ENCODE assay signal across 26 cellular contexts in genomic region chr22:24947383-24947782, GRCh38. TPM values are rescaled to one million over a fixed set of nuclear protein-coding genes. Genes with fewer than 3 reads are reported as not detected.
"Had no signal": no experiment of that assay in that cellular context is flagged by ENCODE, and none has a peak within 500 bp of the region (broad histone marks: within the 10 kb centered on the region; RNA-seq: fewer than 3 reads in every experiment).

No MANE protein-coding gene starts in this region.

- DNase-seq: Kasumi-1, MG63, MV-4-11, NCI-H1092, NCI-H1105, NCI-H1417 treated with DMSO at 0.1 percent for 48 hours, NCI-H1436 treated with DMSO at 0.1 percent for 48 hours, NCI-H1694 treated with DMSO at 0.1 percent for 48 hours, NCI-H187 treated with DMSO at 0.1 percent for 48 hours, NCI-H2227 treated with DMSO at 0.1 percent for 48 hours, NCI-H345, NCI-H446, NCI-H510A treated with DMSO at 0.1 percent for 48 hours, NCI-H524 treated with DMSO at 0.1 percent for 48 hours, NCI-H526 treated with DMSO at 0.1 percent for 48 hours, NCI-H774, PC-3, Peyer's patch, Right ventricle myocardium superior, RPMI8226, SHP77 treated with DMSO at 0.1 percent for 48 hours, SK-N-SH, SW 1271 had no signal

- H3K4me3 ChIP-seq: MG63, Peyer's patch, SJSA1 had no signal

- ATAC-seq: PC-3 had no signal

- H3K4me1 ChIP-seq: Peyer's patch had no signal

- H3K27ac ChIP-seq: Peyer's patch, SJSA1 had no signal

- H3K36me3 ChIP-seq: MG63, Peyer's patch had no signal

- H3K9me3 ChIP-seq: MG63, Peyer's patch, SK-N-SH had no signal

- H3K9ac ChIP-seq: SK-N-SH had no signal

- H3K27me3 ChIP-seq: MG63, Peyer's patch had no signal

- H3K4me2 ChIP-seq: SK-N-SH had no signal

RNA-seq across cellular contexts. Expression of gene LHFPL7, which starts 0.9 kb away (rescaled TPM):
- total RNA-seq: M059J, NCI-H460, PC-3, Peyer's patch, Right ventricle myocardium superior had no signal
- polyA plus RNA-seq: SK-N-SH had no signal
